In genomic region chr16:87635541-87636049, GRCh38 we compare ENCODE assay signal across 1 cellular context.
A peak's percentile ranks its signal among the peaks of the same experiment; 100 is the strongest.
TF ChIP-seq lines count a peak whose summit lies in the region.

No MANE protein-coding gene starts in this region.

TF ChIP-seq in HepG2, 621 proteins besides CTCF, POLR2A, EP300 and RAD21 (continued from another document and continues in another):
- TF ChIP-seq ZBTB40 (IDR thresholded peaks at IDR 0.05), result no peak
- TF ChIP-seq ZBTB40 (CRISPR knock-in tag; IDR thresholded peaks at IDR 0.05), result no peak
- TF ChIP-seq PBX3 (CRISPR knock-in tag; IDR thresholded peaks at IDR 0.05; ENCODE audit: borderline replicate concordance), result no peak
- no peak for TF ChIP-seq ATF7 (IDR thresholded peaks at IDR 0.05)
- TF ChIP-seq ATF7 (CRISPR knock-in tag; IDR thresholded peaks at IDR 0.05), result no peak
- 0 out of 2 replicates have a peak, but pooled peaks have one; percentile 25 for TF ChIP-seq ZNF574 (CRISPR knock-in tag; IDR thresholded peaks at IDR 0.05)
- TF ChIP-seq HOMEZ (CRISPR knock-in tag; IDR thresholded peaks at IDR 0.05; ENCODE audit: low read depth), result no peak
- no peak for TF ChIP-seq ZFP90 (CRISPR knock-in tag; IDR thresholded peaks at IDR 0.05; ENCODE audit: borderline replicate concordance)
- TF ChIP-seq ZNF562 (CRISPR knock-in tag; IDR thresholded peaks at IDR 0.05; ENCODE audit: borderline replicate concordance), result no peak
- no peak for TF ChIP-seq ZNF276 (CRISPR knock-in tag; IDR thresholded peaks at IDR 0.05; ENCODE audit: low read depth)
- no peak for TF ChIP-seq ZEB1 (IDR thresholded peaks at IDR 0.05; ENCODE audit: insufficient replicate concordance, low read depth)
- TF ChIP-seq PREB (CRISPR knock-in tag; IDR thresholded peaks at IDR 0.05), result no peak
- TF ChIP-seq KDM2A (CRISPR knock-in tag; IDR thresholded peaks at IDR 0.05; ENCODE audit: borderline replicate concordance, low read depth), result peak; percentile 77
- no peak for TF ChIP-seq ZNF101 (CRISPR knock-in tag; IDR thresholded peaks at IDR 0.05; ENCODE audit: borderline replicate concordance, low read depth)
- TF ChIP-seq POLR2AphosphoS2 (IDR thresholded peaks at IDR 0.05; ENCODE audit: low read depth, low read length), result no peak
- no peak for TF ChIP-seq AKNA (CRISPR knock-in tag; IDR thresholded peaks at IDR 0.05; ENCODE audit: borderline replicate concordance)
- TF ChIP-seq PRPF4 (IDR thresholded peaks at IDR 0.05; ENCODE audit: low read depth, low read length, poor library complexity, severe bottlenecking), result no peak
- TF ChIP-seq HBP1 (CRISPR knock-in tag; IDR thresholded peaks at IDR 0.05; ENCODE audit: low read depth), result no peak
- TF ChIP-seq ZBTB43 (CRISPR knock-in tag; conservative IDR thresholded peaks at IDR 0.05), result no peak
